In the genomic region with DNA sequence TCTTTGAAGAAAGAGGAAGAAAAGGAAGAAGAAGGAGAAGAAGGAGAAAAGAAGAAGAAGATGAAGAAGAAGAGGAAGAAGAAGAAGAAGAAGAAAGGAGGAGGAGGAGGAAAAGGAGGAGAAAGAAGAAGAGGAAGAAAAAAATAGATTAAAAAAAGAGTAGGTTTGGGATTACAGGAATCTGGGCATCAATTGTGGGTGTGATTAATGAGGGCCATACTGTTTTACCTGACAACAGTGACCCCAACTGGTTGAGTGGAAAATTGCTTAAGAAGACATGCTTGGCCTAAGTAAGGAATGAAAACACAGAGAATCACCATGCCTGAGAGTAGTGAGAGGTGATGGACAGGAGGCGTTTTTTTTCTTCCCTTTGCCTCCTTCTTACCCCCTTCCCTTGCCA, we compare ENCODE assay signal across 8 cellular contexts.
DNase-seq lines count a peak whose midpoint lies in the region; ATAC-seq and TF ChIP-seq lines count a peak whose summit lies in the region.

No MANE protein-coding gene starts in this region.

- no peaks in the 10 kb centered on the region for H3K36me3 Mint-ChIP-seq in activated CD4-positive, alpha-beta memory T cell treated with anti-CD3 and anti-CD28 coated beads for 36 hours

- no peaks in the 10 kb centered on the region for H3K4me1 Mint-ChIP-seq in activated CD4-positive, alpha-beta memory T cell treated with anti-CD3 and anti-CD28 coated beads for 36 hours (ENCODE audit: low read depth)

- no peaks in the 10 kb centered on the region for H3K9me3 ChIP-seq in ascending aorta

- intact Hi-C loops in activated CD4-positive, alpha-beta memory T cell treated with anti-CD3 and anti-CD28 coated beads for 36 hours (cut with micrococcal nuclease), result loop anchor here (1.0 to 2.0 kb wide), 2 partner anchors 273 to 755 kb away; a partner anchor contains a TSS
- intact Hi-C loops in ascending aorta (cut with DNase I), result no loop called here

- H3K4me3 Mint-ChIP-seq in activated CD4-positive, alpha-beta memory T cell treated with anti-CD3 and anti-CD28 coated beads for 36 hours, result no peak overlapping the region

- DNase-seq in activated CD4-positive, alpha-beta T cell treated with anti-CD3 and anti-CD28 coated beads for 48 hours, result peak; percentile 3
- DNase-seq in activated CD4-positive, alpha-beta T cell treated with anti-CD3 and anti-CD28 coated beads, Interleukin-2, amount 50 U/mL, for 1 hour, result no peak
- peak; percentile 36 for DNase-seq in OCI-M1 (lab: John Stamatoyannopoulos, UW)
- peak; percentile 12 for DNase-seq in germinal center (ENCODE audit: low spot score)
- DNase-seq in activated CD4-positive, alpha-beta memory T cell treated with anti-CD3 and anti-CD28 coated beads for 36 hours, result no peak
- DNase-seq in ascending aorta (ENCODE audit: low spot score in 2 of 2), result no peak

- peaks cover 5% of the 10 kb centered on the region for H3K27me3 Mint-ChIP-seq in activated CD4-positive, alpha-beta memory T cell treated with anti-CD3 and anti-CD28 coated beads for 36 hours

- ATAC-seq in GM19467 (IDR thresholded peaks at IDR 0.05; ENCODE audit: unreplicated experiment) (peak; percentile 89), HG03342 (IDR thresholded peaks at IDR 0.05; ENCODE audit: unreplicated experiment) (peak; percentile 94)

- H3K9me3 Mint-ChIP-seq in activated CD4-positive, alpha-beta memory T cell treated with anti-CD3 and anti-CD28 coated beads for 36 hours, result no peaks in the 10 kb centered on the region

- no peaks in the 10 kb centered on the region for H3K4me1 ChIP-seq in ascending aorta

- POLR2A ChIA-PET in activated CD4-positive, alpha-beta memory T cell treated with anti-CD3 and anti-CD28 coated beads for 36 hours (lab: Charles Lee), result no interaction called here

- no peak overlapping the region for H3K4me3 ChIP-seq in ascending aorta

- no peak overlapping the region for H3K27ac ChIP-seq in ascending aorta

- H3K27ac Mint-ChIP-seq in activated CD4-positive, alpha-beta memory T cell treated with anti-CD3 and anti-CD28 coated beads for 36 hours, result no peak overlapping the region

- no peaks in the 10 kb centered on the region for H3K27me3 ChIP-seq in ascending aorta

- H3K36me3 ChIP-seq in ascending aorta, result no peaks in the 10 kb centered on the region

- no peak for TF ChIP-seq CTCF in ascending aorta (IDR thresholded peaks at IDR 0.05)

- CTCF ChIA-PET in activated CD4-positive, alpha-beta memory T cell treated with anti-CD3 and anti-CD28 coated beads for 36 hours (lab: Charles Lee), result no interaction called here

Comparison
In these comparisons a context has a peak if more than half of its experiments do, and no peak if none do; other contexts are left out.
1. DNase-seq: peak in activated CD4-positive, alpha-beta T cell treated with anti-CD3 and anti-CD28 coated beads for 48 hours (single experiment), OCI-M1 (single experiment) and germinal center (single experiment); none in activated CD4-positive, alpha-beta T cell treated with anti-CD3 and anti-CD28 coated beads, Interleukin-2, amount 50 U/mL, for 1 hour (single experiment), activated CD4-positive, alpha-beta memory T cell treated with anti-CD3 and anti-CD28 coated beads for 36 hours (single experiment) and ascending aorta (0 of 2).